14 cellular contexts compared by ENCODE assay signal in genomic region chr14:93039649-93040315, GRCh38.
A peak's percentile ranks its signal among the peaks of the same experiment; 100 is the strongest.
DNase-seq lines count a peak whose midpoint lies in the region; ATAC-seq and TF ChIP-seq lines count a peak whose summit lies in the region.
"Had no signal": no experiment of that assay in that cellular context is flagged by ENCODE, and none has a peak within 500 bp of the region (broad histone marks: within the 10 kb centered on the region; RNA-seq: fewer than 3 reads in every experiment).

No MANE protein-coding gene starts in this region.

- no peak overlapping the region for H3K9ac ChIP-seq in Karpas-422 (ENCODE audit: low read length)

- TF ChIP-seq POLR2A in thyroid gland (IDR thresholded peaks at IDR 0.05), result peak in 1 of 2 donors; percentile 56

- no peak for DNase-seq in activated CD4-positive, alpha-beta T cell treated with anti-CD3 and anti-CD28 coated beads, Interleukin-2, amount 10 ng/mL, durations not matched to agents 24 days and 14 days
- DNase-seq in activated CD4-positive, alpha-beta T cell treated with anti-CD3 and anti-CD28 coated beads, Interleukin-2, amount 50 U/mL, for 1 hour, result no peak
- DNase-seq in cerebellar cortex (ENCODE audit: low spot score) (peak; percentile 44), memory B cell (ENCODE audit: low spot score in 2 of 2) (no peak), thyroid gland (peak; percentile 76 to 77), Karpas-422 (no peak), GM03348 (ENCODE audit: low spot score) (no peak)
- DNase-seq: activated T-cell treated with anti-CD3 and anti-CD28 coated beads, Interleukin-2, amount 50 U/mL, for 1 hour; EL; NCI-H187 treated with DMSO at 0.1 percent for 48 hours had no signal

- H3K27ac ChIP-seq in thyroid gland (peak overlapping the region; percentile 76 to 96 (median 90)), Karpas-422 (ENCODE audit: low read length) (no peak overlapping the region)
- H3K27ac ChIP-seq: 22Rv1 had no signal

- H3K4me3 Mint-ChIP-seq in activated CD4-positive, alpha-beta T cell treated with anti-CD3 and anti-CD28 coated beads, Interleukin-2, amount 10 ng/mL, durations not matched to agents 24 days and 14 days, result no peak overlapping the region
- peak overlapping the region; percentile 12 for H3K4me3 Mint-ChIP-seq in memory B cell
- H3K4me3 Mint-ChIP-seq: nephron had no signal

- no peak overlapping the region for H3K4me2 ChIP-seq in Karpas-422 (ENCODE audit: low read depth, low read length, poor library complexity, severe bottlenecking)

- H3K4me3 ChIP-seq in thyroid gland (replicated peaks in 1 of 3) (no peak overlapping the region), Karpas-422 (ENCODE audit: low read length) (no peak overlapping the region)

- no peaks in the 10 kb centered on the region for H3K27me3 ChIP-seq in thyroid gland
- H3K27me3 ChIP-seq in Karpas-422 (ENCODE audit: low read length), result no peaks in the 10 kb centered on the region

- H3K79me2 ChIP-seq in Karpas-422 (ENCODE audit: low read length), result no peaks in the 10 kb centered on the region

- H3K9me3 Mint-ChIP-seq in activated CD4-positive, alpha-beta T cell treated with anti-CD3 and anti-CD28 coated beads, Interleukin-2, amount 10 ng/mL, durations not matched to agents 24 days and 14 days, result no peaks in the 10 kb centered on the region
- no peaks in the 10 kb centered on the region for H3K9me3 Mint-ChIP-seq in memory B cell
- H3K9me3 Mint-ChIP-seq: nephron had no signal

- H3K36me3 ChIP-seq in thyroid gland, result no peaks in the 10 kb centered on the region
- no peaks in the 10 kb centered on the region for H3K36me3 ChIP-seq in Karpas-422 (ENCODE audit: insufficient read depth, low read length)

- H2AFZ ChIP-seq in Karpas-422 (ENCODE audit: low read length), result no peak overlapping the region

- peaks cover 43 to 76% of the 10 kb centered on the region in 2 donors for H3K4me1 ChIP-seq in thyroid gland
- H3K4me1 ChIP-seq in Karpas-422 (ENCODE audit: low read length), result no peaks in the 10 kb centered on the region

- H3K27me3 Mint-ChIP-seq in activated CD4-positive, alpha-beta T cell treated with anti-CD3 and anti-CD28 coated beads, Interleukin-2, amount 10 ng/mL, durations not matched to agents 24 days and 14 days, result no peaks in the 10 kb centered on the region
- H3K27me3 Mint-ChIP-seq in memory B cell, result no peaks in the 10 kb centered on the region

- ATAC-seq in memory B cell (ENCODE audit: low read depth) (no peak), GM19397 (IDR thresholded peaks at IDR 0.05; ENCODE audit: unreplicated experiment) (no peak)
- ATAC-seq: HepG2 had no signal

- 47 to 50% methylated on average over 9 of the region's 11 CpGs for WGBS in thyroid gland, 2 donors

- intact Hi-C loops in activated CD4-positive, alpha-beta T cell treated with anti-CD3 and anti-CD28 coated beads, Interleukin-2, amount 10 ng/mL, durations not matched to agents 24 days and 14 days (cut with micrococcal nuclease), result no loop called here
- intact Hi-C loops in thyroid gland (cut with DNase I), result no loop called here

- TF ChIP-seq CTCF in thyroid gland (IDR thresholded peaks at IDR 0.05), result peak in 1 of 6 experiments; percentile 8

- peaks cover 31% of the 10 kb centered on the region; the same call in 1 of the 2 replicates for H4K20me1 ChIP-seq in Karpas-422 (ENCODE audit: insufficient read depth, low read depth, low read length)

- H3K9me3 ChIP-seq in thyroid gland (no peaks in the 10 kb centered on the region), Karpas-422 (ENCODE audit: low read length) (no peaks in the 10 kb centered on the region)

- peak overlapping the region; percentile 11 for H3K27ac Mint-ChIP-seq in activated CD4-positive, alpha-beta T cell treated with anti-CD3 and anti-CD28 coated beads, Interleukin-2, amount 10 ng/mL, durations not matched to agents 24 days and 14 days
- peak overlapping the region; percentile 86 for H3K27ac Mint-ChIP-seq in memory B cell
- H3K27ac Mint-ChIP-seq: nephron had no signal

- H3K36me3 Mint-ChIP-seq in activated CD4-positive, alpha-beta T cell treated with anti-CD3 and anti-CD28 coated beads, Interleukin-2, amount 10 ng/mL, durations not matched to agents 24 days and 14 days (ENCODE audit: low read depth), result no peaks in the 10 kb centered on the region
- no peaks in the 10 kb centered on the region for H3K36me3 Mint-ChIP-seq in memory B cell

- peaks cover 26% of the 10 kb centered on the region for H3K4me1 Mint-ChIP-seq in activated CD4-positive, alpha-beta T cell treated with anti-CD3 and anti-CD28 coated beads, Interleukin-2, amount 10 ng/mL, durations not matched to agents 24 days and 14 days
- H3K4me1 Mint-ChIP-seq in memory B cell, result peaks cover 61% of the 10 kb centered on the region

- no peaks in the 10 kb centered on the region for H3K9me2 ChIP-seq in Karpas-422 (replicated peaks; ENCODE audit: insufficient read depth, low read length)

Comparison
In these comparisons a context has a peak if more than half of its experiments do, and no peak if none do; other contexts are left out.
1. DNase-seq: peak in cerebellar cortex (single experiment) and thyroid gland (2 of 2); none in activated CD4-positive, alpha-beta T cell treated with anti-CD3 and anti-CD28 coated beads, Interleukin-2, amount 10 ng/mL, durations not matched to agents 24 days and 14 days (single experiment), activated CD4-positive, alpha-beta T cell treated with anti-CD3 and anti-CD28 coated beads, Interleukin-2, amount 50 U/mL, for 1 hour (single experiment), memory B cell (0 of 2), Karpas-422 (single experiment) and GM03348 (single experiment).